8 cellular contexts compared by ENCODE assay signal in genomic region chr6:25963426-25964123, GRCh38. TPM values are rescaled to one million over a fixed set of nuclear protein-coding genes. Genes with fewer than 3 reads are reported as not detected.
DNase-seq lines count a peak whose midpoint lies in the region; ATAC-seq and TF ChIP-seq lines count a peak whose summit lies in the region.

No MANE protein-coding gene starts in this region.

- peaks cover 20% of the 10 kb centered on the region for H3K79me2 ChIP-seq in fibroblast of lung (ENCODE audit: control insufficient read depth, insufficient read depth, low read length)

- peak overlapping the region; percentile 63 to 94 (median 72) for H3K4me3 ChIP-seq in fibroblast of lung (replicated peaks in 1 of 4; ENCODE audit: control extremely low read depth in 1 of 4, insufficient read depth in 1 of 4, low read depth in 3 of 4, low read length in 4 of 4)
- peak overlapping the region; percentile 70 for H3K4me3 ChIP-seq in ovary

- no peak for DNase-seq in activated CD4-positive, alpha-beta T cell treated with anti-CD3 and anti-CD28 coated beads for 36 hours
- no peak for DNase-seq in activated CD4-positive, alpha-beta T cell treated with anti-CD3 and anti-CD28 coated beads for 1 hour
- DNase-seq in RKO (ENCODE audit: low spot score): peak; percentile 30
- peak in 1 of 2 donors; percentile 24 for DNase-seq in fibroblast of lung (ENCODE audit: low read depth in 2 of 2)
- DNase-seq in ovary: no peak
- no peak for DNase-seq in G401 (ENCODE audit: low spot score)
- no peak for DNase-seq in activated effector memory CD4-positive, alpha-beta T cell treated with anti-CD3 and anti-CD28 coated beads, Interleukin-2, amount 50 U/mL, for 16 hours

- TF ChIP-seq EP300 in ovary (IDR thresholded peaks at IDR 0.05): no peak

- no peaks in the 10 kb centered on the region for H3K27me3 ChIP-seq in fibroblast of lung (ENCODE audit: control insufficient read depth, insufficient read depth, low read length)
- H3K27me3 ChIP-seq in ovary: no peaks in the 10 kb centered on the region

- peak overlapping the region; percentile 96 for H3K4me3 Mint-ChIP-seq in activated CD4-positive, alpha-beta T cell treated with anti-CD3 and anti-CD28 coated beads for 36 hours

- intact Hi-C loops in activated CD4-positive, alpha-beta T cell treated with anti-CD3 and anti-CD28 coated beads for 36 hours (cut with DNase I, micrococcal nuclease): loop anchor here in 1 of 2 experiments (2.0 to 5.0 kb wide), 4 partner anchors 19 to 826 kb away; a partner anchor contains a TSS
- intact Hi-C loops in ovary (cut with DNase I): no loop called here

- H3K9me3 Mint-ChIP-seq in activated CD4-positive, alpha-beta T cell treated with anti-CD3 and anti-CD28 coated beads for 36 hours (ENCODE audit: low read depth): peaks cover 22% of the 10 kb centered on the region

- H3K4me1 Mint-ChIP-seq in activated CD4-positive, alpha-beta T cell treated with anti-CD3 and anti-CD28 coated beads for 36 hours: peaks cover 78% of the 10 kb centered on the region

- in situ Hi-C loops in G401 (cut with HindIII; ENCODE audit: low sequenced_read_pairs): no loop called here

- POLR2A ChIA-PET in activated CD4-positive, alpha-beta T cell treated with anti-CD3 and anti-CD28 coated beads for 36 hours (lab: Charles Lee): interaction anchor here (0.6 to 2.6 kb wide), 3 partner anchors 40 to 57 kb away, joined by 3 to 17 read pairs (median 5); a partner anchor contains a TSS

- CTCF ChIA-PET in activated CD4-positive, alpha-beta T cell treated with anti-CD3 and anti-CD28 coated beads for 36 hours (lab: Charles Lee): interaction anchor here (1.5 kb wide), 1 partner anchor 9 kb away, joined by 3 read pairs; no protein-coding TSS in a partner anchor

- H3K4me1 ChIP-seq in fibroblast of lung (ENCODE audit: control insufficient read depth, extremely low read depth, insufficient read depth, low read length) (peaks cover 5% of the 10 kb centered on the region), ovary (ENCODE audit: insufficient read depth) (peaks cover 8% of the 10 kb centered on the region)

- no peaks in the 10 kb centered on the region for H4K20me1 ChIP-seq in fibroblast of lung (ENCODE audit: control insufficient read depth, extremely low read depth, insufficient read depth, low read length)

- no peaks in the 10 kb centered on the region for H3K27me3 Mint-ChIP-seq in activated CD4-positive, alpha-beta T cell treated with anti-CD3 and anti-CD28 coated beads for 36 hours

- no peak for TF ChIP-seq CTCF in fibroblast of lung (conservative IDR thresholded peaks at IDR 0.05 in 1 of 2, IDR thresholded peaks at IDR 0.05 in 1 of 2; ENCODE audit: low read depth in 1 of 2, low read length in 2 of 2)
- no peak for TF ChIP-seq CTCF in ovary (IDR thresholded peaks at IDR 0.05)

- peaks cover 72% of the 10 kb centered on the region for H3K36me3 Mint-ChIP-seq in activated CD4-positive, alpha-beta T cell treated with anti-CD3 and anti-CD28 coated beads for 36 hours (ENCODE audit: low read depth)

- WGBS in ovary, 3 donors: 10 to 12% (median 11%) methylated on average over 6 of the region's 6 CpGs

- H3K27ac Mint-ChIP-seq in activated CD4-positive, alpha-beta T cell treated with anti-CD3 and anti-CD28 coated beads for 36 hours: peak overlapping the region; percentile 85

- no peak for ATAC-seq in activated CD4-positive, alpha-beta T cell treated with anti-CD3 and anti-CD28 coated beads for 36 hours
- no peak for ATAC-seq in GM21447 (IDR thresholded peaks at IDR 0.05; ENCODE audit: unreplicated experiment)

- no peaks in the 10 kb centered on the region for H3K9me3 ChIP-seq in fibroblast of lung (ENCODE audit: control insufficient read depth, insufficient read depth, low read depth, low read length)
- H3K9me3 ChIP-seq in ovary: no peaks in the 10 kb centered on the region

- peak overlapping the region; percentile 94 for H3K4me2 ChIP-seq in fibroblast of lung (ENCODE audit: extremely low read depth, insufficient read depth, low read length)

- H2AFZ ChIP-seq in fibroblast of lung (ENCODE audit: low read length): no peak overlapping the region

- H3K27ac ChIP-seq in fibroblast of lung (ENCODE audit: insufficient read depth, low read length) (peak overlapping the region; percentile 15), ovary (peak overlapping the region in 1 of 2 donors; percentile 71)

- peaks cover 8% of the 10 kb centered on the region for H3K36me3 ChIP-seq in fibroblast of lung (ENCODE audit: control insufficient read depth, insufficient read depth, low read length)
- no peaks in the 10 kb centered on the region for H3K36me3 ChIP-seq in ovary

- TF ChIP-seq POLR2A in ovary (IDR thresholded peaks at IDR 0.05): no peak

- no peak overlapping the region for H3K9ac ChIP-seq in fibroblast of lung (ENCODE audit: insufficient read depth, low read length)

RNA-seq across cellular contexts. Expression of gene TRIM38, which starts 1.0 kb away (rescaled TPM):
- 10 to 100 TPM; 24.9 TPM for total RNA-seq in activated CD4-positive, alpha-beta T cell treated with anti-CD3 and anti-CD28 coated beads for 36 hours
- 14.4 and 14.5 TPM in 2 replicates for total RNA-seq in fibroblast of lung
- polyA plus RNA-seq in fibroblast of lung: 5.8 and 7.6 TPM in 2 replicates
- polyA plus RNA-seq in fibroblast of lung (2012): 4.5 and 6.4 TPM in 2 replicates
- 3.4 and 4.2 TPM in 2 replicates for polyA minus RNA-seq in fibroblast of lung (ENCODE audit: low replicate concordance)
- 1 to 10 TPM; 4.6 to 8.3 (median 6.4) TPM for total RNA-seq in ovary
- polyA plus RNA-seq in ovary: 10 to 100 TPM in 1 of 2 donors, 1 to 10 TPM in 1; 3.8 to 10.3 TPM
- 0.03 and 0.06 TPM in 2 replicates for total RNA-seq in G401 (2014; rRNA removed; shearing (Covaris generic))

RNA-seq across cellular contexts. Expression of gene SLC17A2, which starts 33.1 kb away (rescaled TPM):
- under 1 TPM in 1 of 2 experiments, not detected in 1; 0.07 TPM for total RNA-seq in activated CD4-positive, alpha-beta T cell treated with anti-CD3 and anti-CD28 coated beads for 36 hours
- total RNA-seq in fibroblast of lung (under 0.01 TPM in 1 of 2 replicates, not detected in the other), ovary (not detected)
- polyA plus RNA-seq in fibroblast of lung (not detected in 2 replicates), ovary (not detected)
- polyA plus RNA-seq in fibroblast of lung (2012): not detected in 2 replicates
- not detected in 2 replicates for polyA minus RNA-seq in fibroblast of lung (ENCODE audit: low replicate concordance)
- not detected in 2 replicates for total RNA-seq in G401 (2014; rRNA removed; shearing (Covaris generic))
